Comparison of ENCODE assay signal across 17 cellular contexts in the genomic region with DNA sequence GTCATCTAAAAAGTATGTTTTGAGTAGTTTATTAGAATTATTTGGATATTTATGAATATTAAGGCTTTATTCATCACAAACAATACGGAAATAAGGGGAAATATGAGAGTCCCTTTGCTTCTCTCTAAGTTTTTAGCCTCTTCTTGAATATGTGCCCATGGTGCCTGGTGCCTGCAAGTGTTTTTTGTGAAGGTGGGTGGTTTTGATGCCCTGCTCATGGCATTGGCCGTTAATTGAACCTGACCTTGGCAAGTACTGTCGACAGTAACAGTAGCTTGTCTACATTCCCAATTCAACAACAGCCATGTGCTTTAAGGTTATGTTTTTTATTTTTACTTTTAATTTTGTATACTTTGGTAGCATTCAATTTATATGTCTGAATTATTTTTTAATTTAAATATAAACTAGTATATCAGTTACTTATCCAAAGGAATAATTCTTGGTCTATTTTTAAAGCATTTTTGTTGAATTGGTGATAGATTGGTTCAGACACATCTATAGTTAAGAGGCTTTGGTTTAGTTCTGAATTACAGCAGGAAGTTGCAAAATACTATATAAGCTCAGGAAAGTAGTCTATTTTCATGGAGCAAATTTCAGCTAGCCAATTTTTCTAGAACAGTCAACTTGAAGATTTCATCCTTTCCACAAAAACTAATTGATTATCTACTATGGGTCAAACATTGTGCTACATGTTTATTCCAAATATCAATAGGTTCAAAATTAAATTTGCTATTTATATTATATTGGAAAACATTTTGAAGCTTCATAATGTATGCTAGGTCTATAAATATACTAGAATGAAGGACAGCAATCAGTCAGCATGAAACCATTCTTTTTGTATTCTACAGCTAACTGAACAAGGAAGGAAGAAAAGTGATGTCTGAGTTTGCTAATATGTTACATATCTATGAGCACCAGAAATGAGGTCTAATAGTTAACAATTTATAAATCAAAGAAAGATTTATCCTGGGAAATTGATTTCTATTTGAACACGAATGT.
DNase-seq lines count a peak whose midpoint lies in the region; ATAC-seq and TF ChIP-seq lines count a peak whose summit lies in the region.
"Had no signal": no experiment of that assay in that cellular context is flagged by ENCODE, and none has a peak within 500 bp of the region (broad histone marks: within the 10 kb centered on the region; RNA-seq: fewer than 3 reads in every experiment).

No MANE protein-coding gene starts in this region.

- H3K36me3 Mint-ChIP-seq in stimulated activated naive CD8-positive, alpha-beta T cell treated with anti-CD3 and anti-CD28 coated beads, Interleukin-15, Interleukin-2, amounts not matched to agents 100 ng/mL and 50 ng/mL, for 24 hours (ENCODE audit: low read depth), result peaks cover 19% of the 10 kb centered on the region
- no peaks in the 10 kb centered on the region for H3K36me3 Mint-ChIP-seq in activated CD4-positive, alpha-beta memory T cell treated with anti-CD3 and anti-CD28 coated beads, Interleukin-2, amount 10 ng/mL, durations not matched to agents 7 days and 5 days (ENCODE audit: low read depth)

- peak; percentile 38 for TF ChIP-seq POLR2A in GM19099 (IDR thresholded peaks at IDR 0.05; ENCODE audit: extremely low read depth, insufficient read length, low read depth)

- H3K27me3 Mint-ChIP-seq in stimulated activated naive CD8-positive, alpha-beta T cell treated with anti-CD3 and anti-CD28 coated beads, Interleukin-15, Interleukin-2, amounts not matched to agents 100 ng/mL and 50 ng/mL, for 24 hours, result no peaks in the 10 kb centered on the region
- no peaks in the 10 kb centered on the region for H3K27me3 Mint-ChIP-seq in activated CD4-positive, alpha-beta memory T cell treated with anti-CD3 and anti-CD28 coated beads, Interleukin-2, amount 10 ng/mL, durations not matched to agents 7 days and 5 days

- no peak for ATAC-seq in stimulated activated naive CD8-positive, alpha-beta T cell treated with anti-CD3 and anti-CD28 coated beads, Interleukin-15, Interleukin-2, amounts not matched to agents 100 U/mL and 50 U/mL, for 24 hours
- ATAC-seq in HG02870 (IDR thresholded peaks at IDR 0.05; ENCODE audit: unreplicated experiment), result no peak
- ATAC-seq: K562 had no signal

- H3K4me3 Mint-ChIP-seq in stimulated activated naive CD8-positive, alpha-beta T cell treated with anti-CD3 and anti-CD28 coated beads, Interleukin-15, Interleukin-2, amounts not matched to agents 100 ng/mL and 50 ng/mL, for 24 hours, result peak overlapping the region; percentile 67
- peak overlapping the region; percentile 22 for H3K4me3 Mint-ChIP-seq in activated CD4-positive, alpha-beta memory T cell treated with anti-CD3 and anti-CD28 coated beads, Interleukin-2, amount 10 ng/mL, durations not matched to agents 7 days and 5 days

- peak overlapping the region; percentile 85 for H3K27ac Mint-ChIP-seq in stimulated activated naive CD8-positive, alpha-beta T cell treated with anti-CD3 and anti-CD28 coated beads, Interleukin-15, Interleukin-2, amounts not matched to agents 100 ng/mL and 50 ng/mL, for 24 hours
- peak overlapping the region; percentile 49 for H3K27ac Mint-ChIP-seq in activated CD4-positive, alpha-beta memory T cell treated with anti-CD3 and anti-CD28 coated beads, Interleukin-2, amount 10 ng/mL, durations not matched to agents 7 days and 5 days

- CTCF ChIA-PET in activated CD4-positive, alpha-beta memory T cell treated with anti-CD3 and anti-CD28 coated beads, Interleukin-2, amount 10 ng/mL, durations not matched to agents 7 days and 5 days (lab: Charles Lee), result interaction anchor here (1.0 to 4.5 kb wide), 5 partner anchors 11 to 184 kb away, joined by 3 to 28 read pairs (median 3); a partner anchor contains a TSS

- H3K9me3 Mint-ChIP-seq in stimulated activated naive CD8-positive, alpha-beta T cell treated with anti-CD3 and anti-CD28 coated beads, Interleukin-15, Interleukin-2, amounts not matched to agents 100 ng/mL and 50 ng/mL, for 24 hours, result no peaks in the 10 kb centered on the region
- no peaks in the 10 kb centered on the region for H3K9me3 Mint-ChIP-seq in activated CD4-positive, alpha-beta memory T cell treated with anti-CD3 and anti-CD28 coated beads, Interleukin-2, amount 10 ng/mL, durations not matched to agents 7 days and 5 days

- peaks cover 84% of the 10 kb centered on the region for H3K4me1 Mint-ChIP-seq in stimulated activated naive CD8-positive, alpha-beta T cell treated with anti-CD3 and anti-CD28 coated beads, Interleukin-15, Interleukin-2, amounts not matched to agents 100 ng/mL and 50 ng/mL, for 24 hours (ENCODE audit: low read depth)
- H3K4me1 Mint-ChIP-seq in activated CD4-positive, alpha-beta memory T cell treated with anti-CD3 and anti-CD28 coated beads, Interleukin-2, amount 10 ng/mL, durations not matched to agents 7 days and 5 days, result peaks cover 47% of the 10 kb centered on the region

- POLR2A ChIA-PET in activated CD4-positive, alpha-beta memory T cell treated with anti-CD3 and anti-CD28 coated beads, Interleukin-2, amount 10 ng/mL, durations not matched to agents 7 days and 5 days (lab: Charles Lee), result interaction anchor here (1.3 to 1.4 kb wide), 2 partner anchors 137 to 139 kb away, joined by 3 to 5 read pairs; no protein-coding TSS in a partner anchor

- DNase-seq in stimulated activated naive CD8-positive, alpha-beta T cell treated with anti-CD3 and anti-CD28 coated beads, Interleukin-15, Interleukin-2, amounts not matched to agents 100 U/mL and 50 U/mL, for 24 hours, result no peak
- DNase-seq in activated CD4-positive, alpha-beta memory T cell treated with anti-CD3 and anti-CD28 coated beads, Interleukin-2, amount 10 ng/mL, durations not matched to agents 7 days and 5 days, result no peak
- DNase-seq in NCI-H524 treated with DMSO at 0.1 percent for 48 hours (lab: John Stamatoyannopoulos, UW), result no peak
- no peak for DNase-seq in NCI-H128 (lab: John Stamatoyannopoulos, UW; ENCODE audit: unreplicated experiment)
- DNase-seq: activated CD8-positive, alpha-beta memory T cell treated with anti-CD3 and anti-CD28 coated beads for 24 hours; activated gamma-delta T cell; AML-193; foreskin keratinocyte; NCI-H2081 treated with DMSO at 0.1 percent for 48 hours; NCI-H510A; retina; stimulated activated CD4-positive, alpha-beta T cell treated with anti-CD3 and anti-CD28 coated beads, Interleukin-12 subunit alpha, Interleukin-12 subunit beta, amount 100 ng/mL, for 4 hours; tibial artery had no signal
